ENCODE assay signal across 24 cellular contexts in the genomic region with DNA sequence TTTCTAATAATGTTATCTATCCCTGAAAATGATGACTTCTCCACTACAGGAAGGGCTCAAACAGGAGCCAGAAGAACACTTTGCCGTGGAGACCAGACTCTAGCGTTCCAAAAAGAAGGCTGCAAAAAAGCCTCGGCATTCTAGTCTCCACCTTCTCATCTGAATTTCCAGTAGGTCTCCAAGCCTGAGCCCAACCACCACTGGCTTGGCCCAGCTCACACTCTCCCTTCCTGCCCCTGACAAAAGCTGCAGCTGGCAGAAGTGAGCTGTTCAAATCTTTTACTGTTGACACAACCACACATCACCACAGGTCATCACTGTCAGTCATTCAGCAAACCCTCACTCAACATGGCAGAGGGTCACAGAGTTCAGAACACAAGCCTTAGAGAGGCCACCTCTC.
"Had no signal": no experiment of that assay in that cellular context is flagged by ENCODE, and none has a peak within 500 bp of the region (broad histone marks: within the 10 kb centered on the region; RNA-seq: fewer than 3 reads in every experiment).

No MANE protein-coding gene starts in this region.

- FAIRE-seq: K562, RCC 7860 had no signal

- ATAC-seq: activated naive CD4-positive, alpha-beta T cell treated with anti-CD3 and anti-CD28 coated beads, Interleukin-2, amount 50 U/mL, for 72 hours; activated naive CD8-positive, alpha-beta T cell treated with anti-CD3 and anti-CD28 coated beads, Interleukin-2, amount 50 U/mL, for 24 hours; activated T-cell treated with anti-CD3 and anti-CD28 coated beads, Interleukin-2, amount 50 U/mL, for 4 hours; body of pancreas; K562; WTC11 had no signal

- H3K36me3 ChIP-seq: ascending aorta had no signal

- H3K4me3 ChIP-seq: ascending aorta, body of pancreas, K562 had no signal

- DNase-seq: activated CD4-positive, alpha-beta memory T cell treated with anti-CD3 and anti-CD28 coated beads for 36 hours; activated CD4-positive, alpha-beta T cell treated with anti-CD3 and anti-CD28 coated beads for 48 hours; activated CD4-positive, CD25-positive, alpha-beta regulatory T cell treated with anti-CD3 and anti-CD28 coated beads, Interleukin-2, amount 50 U/mL, for 72 hours; activated CD8-positive, alpha-beta memory T cell treated with anti-CD3 and anti-CD28 coated beads for 24 hours; activated effector memory CD4-positive, alpha-beta T cell treated with anti-CD3 and anti-CD28 coated beads, Interleukin-2, amount 50 U/mL, for 16 hours; activated naive CD4-positive, alpha-beta T cell treated with Interleukin-2 at 50 U/mL for 16 hours; activated naive CD8-positive, alpha-beta T cell treated with anti-CD3 and anti-CD28 coated beads, Interleukin-2, amount 50 U/mL, for 24 hours; activated T-cell treated with anti-CD3 and anti-CD28 coated beads, Interleukin-2, amount 50 U/mL, for 4 hours; amniotic stem cell; body of pancreas; Kasumi-1; NCI-H1092; NCI-H1417; NCI-H1930; NCI-H2171; NCI-H2227 treated with DMSO at 0.1 percent for 48 hours; NCI-H526; NCI-H774; SHP77 treated with DMSO at 0.1 percent for 48 hours had no signal

- H3K27me3 ChIP-seq: ascending aorta, body of pancreas had no signal

- H3K9me3 ChIP-seq: ascending aorta, body of pancreas had no signal
